In genomic region chr6:136786708-136787107, GRCh38 we compare ENCODE assay signal across 19 cellular contexts. TPM values are rescaled to one million over a fixed set of nuclear protein-coding genes. Genes with fewer than 3 reads are reported as not detected.
DNase-seq lines count a peak whose midpoint lies in the region; ATAC-seq and TF ChIP-seq lines count a peak whose summit lies in the region.
"Had no signal": no experiment of that assay in that cellular context is flagged by ENCODE, and none has a peak within 500 bp of the region (broad histone marks: within the 10 kb centered on the region; RNA-seq: fewer than 3 reads in every experiment).

No MANE protein-coding gene starts in this region.

- H3K79me1 ChIP-seq in mesenchymal stem cell (replicated peaks; ENCODE audit: low read length, poor library complexity, severe bottlenecking), result peaks cover 26% of the 10 kb centered on the region

- H4K8ac ChIP-seq in mesenchymal stem cell (ENCODE audit: low read length), result no peak overlapping the region

- H2BK15ac ChIP-seq in mesenchymal stem cell (ENCODE audit: low read depth, poor library complexity, severe bottlenecking), result no peak overlapping the region

- H3K9ac ChIP-seq in mesenchymal stem cell (ENCODE audit: low read length), result no peak overlapping the region

- no peak overlapping the region for H2AFZ ChIP-seq in mesenchymal stem cell (ENCODE audit: low read depth, low read length)

- H2BK12ac ChIP-seq in mesenchymal stem cell (ENCODE audit: low read length in 2 of 2), result peak overlapping the region; percentile 49 to 51

- TF ChIP-seq POLR2A in vagina (IDR thresholded peaks at IDR 0.05), result no peak

- no peak overlapping the region for H3K23ac ChIP-seq in mesenchymal stem cell (ENCODE audit: low read length in 2 of 2)

- no peak overlapping the region for H3K4me2 ChIP-seq in mesenchymal stem cell (ENCODE audit: low read length, poor library complexity, severe bottlenecking)

- no peak for TF ChIP-seq CTCF in vagina (IDR thresholded peaks at IDR 0.05)

- no peaks in the 10 kb centered on the region for H3K9me3 ChIP-seq in mesenchymal stem cell (ENCODE audit: control insufficient read depth, low read length)
- H3K9me3 ChIP-seq in vagina, result no peaks in the 10 kb centered on the region
- H3K9me3 ChIP-seq: body of pancreas, HAP-1 had no signal

- CTCF ChIA-PET in activated CD8-positive, alpha-beta memory T cell treated with anti-CD3 and anti-CD28 coated beads, Interleukin-2, amount 10 ng/mL, durations not matched to agents 7 days and 5 days (lab: Charles Lee), result interaction anchor here (1.0 to 12.0 kb wide), 4 partner anchors 16 to 141 kb away, joined by 3 to 424 read pairs (median 54); no protein-coding TSS in a partner anchor

- H4K91ac ChIP-seq in mesenchymal stem cell (ENCODE audit: low read length), result peak overlapping the region; percentile 48

- peak overlapping the region in 1 of 2 experiments; percentile 33 for H3K4ac ChIP-seq in mesenchymal stem cell (ENCODE audit: low read depth in 1 of 2, low read length in 2 of 2)

- no peak overlapping the region for H2AK5ac ChIP-seq in mesenchymal stem cell (ENCODE audit: low read length, severe bottlenecking)

- no peak overlapping the region for H2BK120ac ChIP-seq in mesenchymal stem cell (ENCODE audit: low read depth, low read length)

- H2BK5ac ChIP-seq in mesenchymal stem cell (ENCODE audit: low read depth, low read length, poor library complexity, severe bottlenecking), result no peak overlapping the region

- H3K27me3 ChIP-seq in mesenchymal stem cell (ENCODE audit: control insufficient read depth in 1 of 2, insufficient read depth in 1 of 2, low read length in 2 of 2) (no peaks in the 10 kb centered on the region), vagina (no peaks in the 10 kb centered on the region)
- H3K27me3 ChIP-seq: body of pancreas had no signal

- H3K4me3 ChIP-seq in mesenchymal stem cell (ENCODE audit: insufficient read depth in 1 of 2, low read depth in 1 of 2, low read length in 2 of 2), result no peak overlapping the region
- no peak overlapping the region for H3K4me3 ChIP-seq in vagina
- H3K4me3 ChIP-seq: body of pancreas, HAP-1 had no signal

- no peak overlapping the region for H3K4me3 Mint-ChIP-seq in activated CD8-positive, alpha-beta memory T cell treated with anti-CD3 and anti-CD28 coated beads, Interleukin-2, amount 10 ng/mL, durations not matched to agents 7 days and 5 days
- peak overlapping the region; percentile 72 for H3K4me3 Mint-ChIP-seq in activated T-helper 1 cell treated with anti-CD3 and anti-CD28 coated beads, Interleukin-12 subunit alpha, Interleukin-12 subunit beta, Interleukin-2, Interleukin-4 antibody, amounts not matched to agents 30 ng/mL and 10 ng/mL and 1 ng/mL, durations not matched to agents 14 hours and 24 hours and 36 hours

- no peaks in the 10 kb centered on the region for H3K9me3 Mint-ChIP-seq in activated CD8-positive, alpha-beta memory T cell treated with anti-CD3 and anti-CD28 coated beads, Interleukin-2, amount 10 ng/mL, durations not matched to agents 7 days and 5 days (ENCODE audit: low read depth)
- H3K9me3 Mint-ChIP-seq in activated T-helper 1 cell treated with anti-CD3 and anti-CD28 coated beads, Interleukin-12 subunit alpha, Interleukin-12 subunit beta, Interleukin-2, Interleukin-4 antibody, amounts not matched to agents 30 ng/mL and 10 ng/mL and 1 ng/mL, durations not matched to agents 14 hours and 24 hours and 36 hours, result no peaks in the 10 kb centered on the region
- H3K9me3 Mint-ChIP-seq: activated naive CD4-positive, alpha-beta T cell treated with anti-CD3 and anti-CD28 coated beads, Interleukin-2, amount 50 U/mL, for 72 hours; activated T-cell treated with anti-CD3 and anti-CD28 coated beads, Interleukin-2, amount 50 U/mL, for 24 hours had no signal

- intact Hi-C loops in activated T-helper 1 cell treated with anti-CD3 and anti-CD28 coated beads, Interleukin-12 subunit alpha, Interleukin-12 subunit beta, Interleukin-2, Interleukin-4 antibody, amounts not matched to agents 30 ng/mL and 10 ng/mL and 1 ng/mL, durations not matched to agents 14 hours and 24 hours and 36 hours (cut with micrococcal nuclease), result loop anchor here (10.0 kb wide), 1 partner anchor 1142 kb away; no protein-coding TSS in a partner anchor
- intact Hi-C loops in vagina (cut with DNase I), result no loop called here

- peak overlapping the region; percentile 28 for H3K27ac Mint-ChIP-seq in activated CD8-positive, alpha-beta memory T cell treated with anti-CD3 and anti-CD28 coated beads, Interleukin-2, amount 10 ng/mL, durations not matched to agents 7 days and 5 days
- peak overlapping the region; percentile 24 for H3K27ac Mint-ChIP-seq in activated T-helper 1 cell treated with anti-CD3 and anti-CD28 coated beads, Interleukin-12 subunit alpha, Interleukin-12 subunit beta, Interleukin-2, Interleukin-4 antibody, amounts not matched to agents 30 ng/mL and 10 ng/mL and 1 ng/mL, durations not matched to agents 14 hours and 24 hours and 36 hours

- no peak for DNase-seq in activated CD8-positive, alpha-beta memory T cell treated with anti-CD3 and anti-CD28 coated beads, Interleukin-2, amount 10 ng/mL, durations not matched to agents 7 days and 5 days
- DNase-seq in activated CD8-positive, alpha-beta memory T cell treated with anti-CD3 and anti-CD28 coated beads, Interleukin-2, amount 50 U/mL, for 4 hours, result no peak
- DNase-seq in activated T-helper 1 cell treated with anti-CD3 and anti-CD28 coated beads, Interleukin-12 subunit alpha, Interleukin-12 subunit beta, Interleukin-2, Interleukin-4 antibody, amounts not matched to agents 30 ng/mL and 10 ng/mL and 1 ng/mL, durations not matched to agents 14 hours and 24 hours and 36 hours (ENCODE audit: low spot score), result no peak
- no peak for DNase-seq in mesenchymal stem cell
- DNase-seq in vagina (ENCODE audit: extremely low spot score in 2 of 2), result no peak
- DNase-seq in AG20443 (ENCODE audit: low spot score), result no peak
- no peak for DNase-seq in cortex of kidney (lab: John Stamatoyannopoulos, UW)
- DNase-seq: ACHN; activated CD4-positive, alpha-beta T cell treated with anti-CD3 and anti-CD28 coated beads for 48 hours; activated T-cell treated with anti-CD3 and anti-CD28 coated beads, Interleukin-2, amount 50 U/mL, for 24 hours; body of pancreas; dermis blood vessel endothelial cell; DND-41; KG1; NCI-H82; trophoblast cell had no signal

- no peaks in the 10 kb centered on the region for H3K36me3 ChIP-seq in mesenchymal stem cell (ENCODE audit: control insufficient read depth in 1 of 2, insufficient read depth in 2 of 2, low read depth in 1 of 2, low read length in 2 of 2)
- H3K36me3 ChIP-seq in vagina, result no peaks in the 10 kb centered on the region
- H3K36me3 ChIP-seq: HAP-1 had no signal

- peaks cover 76% of the 10 kb centered on the region for H3K4me1 Mint-ChIP-seq in activated CD8-positive, alpha-beta memory T cell treated with anti-CD3 and anti-CD28 coated beads, Interleukin-2, amount 10 ng/mL, durations not matched to agents 7 days and 5 days
- peaks cover 84% of the 10 kb centered on the region for H3K4me1 Mint-ChIP-seq in activated T-helper 1 cell treated with anti-CD3 and anti-CD28 coated beads, Interleukin-12 subunit alpha, Interleukin-12 subunit beta, Interleukin-2, Interleukin-4 antibody, amounts not matched to agents 30 ng/mL and 10 ng/mL and 1 ng/mL, durations not matched to agents 14 hours and 24 hours and 36 hours (ENCODE audit: low read depth)

- no peak overlapping the region for H3K27ac ChIP-seq in mesenchymal stem cell (ENCODE audit: low read length, poor library complexity, severe bottlenecking)
- peak overlapping the region; percentile 49 for H3K27ac ChIP-seq in vagina

- peaks cover 11% of the 10 kb centered on the region for H3K4me1 ChIP-seq in mesenchymal stem cell (ENCODE audit: control insufficient read depth, insufficient read depth, low read depth, low read length)
- H3K4me1 ChIP-seq in vagina, result peaks cover 78% of the 10 kb centered on the region

- H3K27me3 Mint-ChIP-seq in activated CD8-positive, alpha-beta memory T cell treated with anti-CD3 and anti-CD28 coated beads, Interleukin-2, amount 10 ng/mL, durations not matched to agents 7 days and 5 days, result no peaks in the 10 kb centered on the region
- H3K27me3 Mint-ChIP-seq in activated T-helper 1 cell treated with anti-CD3 and anti-CD28 coated beads, Interleukin-12 subunit alpha, Interleukin-12 subunit beta, Interleukin-2, Interleukin-4 antibody, amounts not matched to agents 30 ng/mL and 10 ng/mL and 1 ng/mL, durations not matched to agents 14 hours and 24 hours and 36 hours (ENCODE audit: insufficient read depth), result no peaks in the 10 kb centered on the region
- H3K27me3 Mint-ChIP-seq: activated T-cell treated with anti-CD3 and anti-CD28 coated beads, Interleukin-2, amount 50 U/mL, for 24 hours had no signal

- WGBS in mesenchymal stem cell, result 98% methylated on average over 6 of the region's 6 CpGs

- H3K18ac ChIP-seq in mesenchymal stem cell (ENCODE audit: low read depth in 1 of 2, low read length in 2 of 2), result peak overlapping the region in 1 of 2 experiments; percentile 28

- peaks cover 37% of the 10 kb centered on the region for H3K36me3 Mint-ChIP-seq in activated CD8-positive, alpha-beta memory T cell treated with anti-CD3 and anti-CD28 coated beads, Interleukin-2, amount 10 ng/mL, durations not matched to agents 7 days and 5 days
- H3K36me3 Mint-ChIP-seq in activated T-helper 1 cell treated with anti-CD3 and anti-CD28 coated beads, Interleukin-12 subunit alpha, Interleukin-12 subunit beta, Interleukin-2, Interleukin-4 antibody, amounts not matched to agents 30 ng/mL and 10 ng/mL and 1 ng/mL, durations not matched to agents 14 hours and 24 hours and 36 hours (ENCODE audit: low read depth), result peaks cover 23% of the 10 kb centered on the region

- peak overlapping the region in 1 of 2 experiments; percentile 77 for H3K14ac ChIP-seq in mesenchymal stem cell (ENCODE audit: low read length in 2 of 2)

- ATAC-seq in activated CD8-positive, alpha-beta memory T cell treated with anti-CD3 and anti-CD28 coated beads, Interleukin-2, amount 10 ng/mL, durations not matched to agents 7 days and 5 days, result no peak
- ATAC-seq in GM21360 (IDR thresholded peaks at IDR 0.05; ENCODE audit: unreplicated experiment), result no peak
- ATAC-seq: activated naive CD4-positive, alpha-beta T cell treated with anti-CD3 and anti-CD28 coated beads, Interleukin-2, amount 50 U/mL, for 72 hours; body of pancreas had no signal

RNA-seq across cellular contexts. Expression of gene MAP3K5, which starts 5.6 kb away (rescaled TPM):
- 10 to 100 TPM; 18.3 to 21.7 TPM for total RNA-seq in activated CD8-positive, alpha-beta memory T cell treated with anti-CD3 and anti-CD28 coated beads, Interleukin-2, amount 10 ng/mL, durations not matched to agents 7 days and 5 days
- total RNA-seq in activated T-helper 1 cell treated with anti-CD3 and anti-CD28 coated beads, Interleukin-12 subunit alpha, Interleukin-12 subunit beta, Interleukin-2, Interleukin-4 antibody, amounts not matched to agents 30 ng/mL and 10 ng/mL and 1 ng/mL, durations not matched to agents 14 hours and 24 hours and 36 hours, result 12.2 and 13.4 TPM in 2 replicates
- polyA plus RNA-seq in mesenchymal stem cell (2013, experiment 1 of 2), result 9.8 TPM
- 10.1 TPM for polyA plus RNA-seq in mesenchymal stem cell (2013, experiment 2 of 2)
- total RNA-seq in vagina, result 31.2 TPM

RNA-seq across cellular contexts. Expression of gene PEX7, which starts 35.7 kb away (rescaled TPM):
- 1 to 10 TPM; 3.5 TPM for total RNA-seq in activated CD8-positive, alpha-beta memory T cell treated with anti-CD3 and anti-CD28 coated beads, Interleukin-2, amount 10 ng/mL, durations not matched to agents 7 days and 5 days
- total RNA-seq in activated T-helper 1 cell treated with anti-CD3 and anti-CD28 coated beads, Interleukin-12 subunit alpha, Interleukin-12 subunit beta, Interleukin-2, Interleukin-4 antibody, amounts not matched to agents 30 ng/mL and 10 ng/mL and 1 ng/mL, durations not matched to agents 14 hours and 24 hours and 36 hours, result 3.7 and 4.2 TPM in 2 replicates
- polyA plus RNA-seq in mesenchymal stem cell (2013, experiment 1 of 2), result 6.2 TPM
- polyA plus RNA-seq in mesenchymal stem cell (2013, experiment 2 of 2), result 5.8 TPM
- 6.1 TPM for total RNA-seq in vagina
